Comparison of ENCODE assay signal across 10 cellular contexts in the genomic region with DNA sequence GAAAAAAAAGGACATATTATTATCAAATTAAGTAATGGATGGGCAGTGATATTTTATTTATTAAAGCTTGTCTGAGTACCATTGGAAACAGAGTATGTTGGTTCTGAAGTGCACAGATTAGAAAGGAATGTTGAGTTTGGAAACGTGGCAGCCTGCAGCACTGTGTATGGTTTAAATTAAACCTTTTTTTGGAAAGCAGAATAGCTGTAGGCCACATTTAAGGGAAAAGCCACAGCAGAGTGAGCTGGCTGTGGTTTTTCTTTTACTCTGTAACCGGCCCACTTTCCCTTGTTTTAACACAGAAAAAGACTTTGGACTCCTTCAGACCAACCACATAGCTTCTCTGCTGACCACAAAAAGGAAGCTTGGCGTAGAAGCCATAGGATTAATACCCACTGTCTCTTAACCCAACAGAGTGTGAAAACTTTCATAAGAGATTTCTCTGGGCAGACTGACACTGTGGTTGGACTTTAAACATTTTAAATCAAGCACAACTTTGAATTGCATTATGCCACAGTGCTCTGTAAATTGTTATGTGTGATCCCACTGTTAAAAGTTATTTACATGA.
DNase-seq lines count a peak whose midpoint lies in the region; ATAC-seq and TF ChIP-seq lines count a peak whose summit lies in the region.
"Had no signal": no experiment of that assay in that cellular context is flagged by ENCODE, and none has a peak within 500 bp of the region (broad histone marks: within the 10 kb centered on the region; RNA-seq: fewer than 3 reads in every experiment).

No MANE protein-coding gene starts in this region.

- H3K27me3 Mint-ChIP-seq in activated CD4-positive, alpha-beta T cell treated with anti-CD3 and anti-CD28 coated beads for 36 hours, result no peaks in the 10 kb centered on the region
- H3K27me3 Mint-ChIP-seq in activated CD4-positive, alpha-beta T cell treated with anti-CD3 and anti-CD28 coated beads, Interleukin-2, amount 10 ng/mL, durations not matched to agents 24 days and 14 days, result peaks cover 28% of the 10 kb centered on the region
- H3K27me3 Mint-ChIP-seq: B cell had no signal

- 28 to 41% methylated on average over 3 of the region's 3 CpGs for WGBS in upper lobe of left lung, 2 donors
- WGBS in body of pancreas, 2 donors, result 37 to 40% methylated on average over 3 of the region's 3 CpGs

- peak overlapping the region in 3 of 4 donors; percentile 19 to 58 (median 40) for H3K27ac ChIP-seq in upper lobe of left lung
- H3K27ac ChIP-seq in body of pancreas, result peak overlapping the region in 1 of 4 donors; percentile 5

- intact Hi-C loops in activated CD4-positive, alpha-beta T cell treated with anti-CD3 and anti-CD28 coated beads for 36 hours (cut with DNase I, micrococcal nuclease), result no loop called here
- intact Hi-C loops in activated CD4-positive, alpha-beta T cell treated with anti-CD3 and anti-CD28 coated beads, Interleukin-2, amount 10 ng/mL, durations not matched to agents 24 days and 14 days (cut with micrococcal nuclease), result no loop called here
- intact Hi-C loops in body of pancreas (cut with DNase I), result no loop called here

- H3K9me3 Mint-ChIP-seq in activated CD4-positive, alpha-beta T cell treated with anti-CD3 and anti-CD28 coated beads for 36 hours (ENCODE audit: low read depth), result no peaks in the 10 kb centered on the region
- no peaks in the 10 kb centered on the region for H3K9me3 Mint-ChIP-seq in activated CD4-positive, alpha-beta T cell treated with anti-CD3 and anti-CD28 coated beads, Interleukin-2, amount 10 ng/mL, durations not matched to agents 24 days and 14 days
- H3K9me3 Mint-ChIP-seq: memory B cell had no signal

- peaks cover 21 to 27% (median 25%) of the 10 kb centered on the region in 4 donors for H3K4me1 ChIP-seq in upper lobe of left lung
- peaks cover 33% of the 10 kb centered on the region for H3K4me1 ChIP-seq in body of pancreas

- no peaks in the 10 kb centered on the region for H3K9me3 ChIP-seq in upper lobe of left lung
- no peaks in the 10 kb centered on the region for H3K9me3 ChIP-seq in body of pancreas

- H3K36me3 ChIP-seq in upper lobe of left lung, result no peaks in the 10 kb centered on the region
- no peaks in the 10 kb centered on the region for H3K36me3 ChIP-seq in body of pancreas (replicated peaks in 1 of 2; ENCODE audit: insufficient read depth in 1 of 2, low read depth in 2 of 2)

- H3K4me3 ChIP-seq in upper lobe of left lung (no peak overlapping the region), body of pancreas (no peak overlapping the region)

- peak; percentile 8 for DNase-seq in activated CD4-positive, alpha-beta T cell treated with anti-CD3 and anti-CD28 coated beads for 36 hours
- no peak for DNase-seq in activated CD4-positive, alpha-beta T cell treated with anti-CD3 and anti-CD28 coated beads, Interleukin-2, amount 10 ng/mL, durations not matched to agents 24 days and 14 days
- DNase-seq in amniotic epithelial cell (ENCODE audit: low read depth) (peak; percentile 70), islet precursor cell (peak; percentile 66), upper lobe of left lung (no peak), body of pancreas (no peak)

- TF ChIP-seq CTCF in upper lobe of left lung (IDR thresholded peaks at IDR 0.05), result no peak
- TF ChIP-seq CTCF in body of pancreas (IDR thresholded peaks at IDR 0.05), result no peak

- H3K36me3 Mint-ChIP-seq in activated CD4-positive, alpha-beta T cell treated with anti-CD3 and anti-CD28 coated beads for 36 hours (ENCODE audit: low read depth), result peaks cover 4% of the 10 kb centered on the region
- no peaks in the 10 kb centered on the region for H3K36me3 Mint-ChIP-seq in activated CD4-positive, alpha-beta T cell treated with anti-CD3 and anti-CD28 coated beads, Interleukin-2, amount 10 ng/mL, durations not matched to agents 24 days and 14 days (ENCODE audit: low read depth)
- H3K36me3 Mint-ChIP-seq: memory B cell had no signal

- H3K4me3 Mint-ChIP-seq in activated CD4-positive, alpha-beta T cell treated with anti-CD3 and anti-CD28 coated beads for 36 hours, result no peak overlapping the region
- no peak overlapping the region for H3K4me3 Mint-ChIP-seq in activated CD4-positive, alpha-beta T cell treated with anti-CD3 and anti-CD28 coated beads, Interleukin-2, amount 10 ng/mL, durations not matched to agents 24 days and 14 days
- H3K4me3 Mint-ChIP-seq: B cell, memory B cell had no signal

- peak; percentile 42 for ATAC-seq in activated CD4-positive, alpha-beta T cell treated with anti-CD3 and anti-CD28 coated beads for 36 hours
- ATAC-seq in upper lobe of left lung (ENCODE audit: low FRiP score in 2 of 2) (peak; percentile 68 to 76), GM18498 (IDR thresholded peaks at IDR 0.05; ENCODE audit: unreplicated experiment) (no peak), body of pancreas (no peak), GM19452 (IDR thresholded peaks at IDR 0.05; ENCODE audit: unreplicated experiment) (no peak)

- H3K27ac Mint-ChIP-seq in activated CD4-positive, alpha-beta T cell treated with anti-CD3 and anti-CD28 coated beads for 36 hours, result no peak overlapping the region
- no peak overlapping the region for H3K27ac Mint-ChIP-seq in activated CD4-positive, alpha-beta T cell treated with anti-CD3 and anti-CD28 coated beads, Interleukin-2, amount 10 ng/mL, durations not matched to agents 24 days and 14 days
- H3K27ac Mint-ChIP-seq: B cell, memory B cell had no signal

- no peak for TF ChIP-seq POLR2A in upper lobe of left lung (IDR thresholded peaks at IDR 0.05)
- TF ChIP-seq POLR2A in body of pancreas (IDR thresholded peaks at IDR 0.05), result no peak

- no peak for TF ChIP-seq EP300 in upper lobe of left lung (IDR thresholded peaks at IDR 0.05)

- POLR2A ChIA-PET in activated CD4-positive, alpha-beta T cell treated with anti-CD3 and anti-CD28 coated beads for 36 hours (lab: Charles Lee), result no interaction called here

- peaks cover 23% of the 10 kb centered on the region for H3K4me1 Mint-ChIP-seq in activated CD4-positive, alpha-beta T cell treated with anti-CD3 and anti-CD28 coated beads for 36 hours
- H3K4me1 Mint-ChIP-seq in activated CD4-positive, alpha-beta T cell treated with anti-CD3 and anti-CD28 coated beads, Interleukin-2, amount 10 ng/mL, durations not matched to agents 24 days and 14 days, result peaks cover 5% of the 10 kb centered on the region
- H3K4me1 Mint-ChIP-seq: B cell had no signal

- CTCF ChIA-PET in activated CD4-positive, alpha-beta T cell treated with anti-CD3 and anti-CD28 coated beads for 36 hours (lab: Charles Lee), result interaction anchor here (0.7 to 2.2 kb wide), 6 partner anchors 8 to 108 kb away, joined by 3 to 13 read pairs (median 4); no protein-coding TSS in a partner anchor

- H3K27me3 ChIP-seq in upper lobe of left lung, result no peaks in the 10 kb centered on the region
- H3K27me3 ChIP-seq in body of pancreas, result no peaks in the 10 kb centered on the region

Comparison
In these comparisons a context has a peak if more than half of its experiments do, and no peak if none do; other contexts are left out.
1. DNase-seq: peak in activated CD4-positive, alpha-beta T cell treated with anti-CD3 and anti-CD28 coated beads for 36 hours (single experiment), amniotic epithelial cell (single experiment) and islet precursor cell (single experiment); none in activated CD4-positive, alpha-beta T cell treated with anti-CD3 and anti-CD28 coated beads, Interleukin-2, amount 10 ng/mL, durations not matched to agents 24 days and 14 days (single experiment), upper lobe of left lung (0 of 2) and body of pancreas (0 of 4).
2. ATAC-seq: peak in activated CD4-positive, alpha-beta T cell treated with anti-CD3 and anti-CD28 coated beads for 36 hours (single experiment) and upper lobe of left lung (2 of 2); none in GM18498 (single experiment), body of pancreas (single experiment) and GM19452 (single experiment).